In genomic region chr6:26354162-26354561, GRCh38 we compare ENCODE assay signal across 23 cellular contexts.
"Had no signal": no experiment of that assay in that cellular context is flagged by ENCODE, and none has a peak within 500 bp of the region (broad histone marks: within the 10 kb centered on the region; RNA-seq: fewer than 3 reads in every experiment).

No MANE protein-coding gene starts in this region.

- H3K36me3 ChIP-seq: ascending aorta, cardiac muscle cell, MG63 had no signal

- ATAC-seq: activated CD4-positive, alpha-beta T cell treated with anti-CD3 and anti-CD28 coated beads for 36 hours; activated CD8-positive, alpha-beta T cell treated with anti-CD3 and anti-CD28 coated beads, Interleukin-2, amount 10 ng/mL, durations not matched to agents 7 days and 5 days; Right ventricle myocardium inferior had no signal

- H3K4me1 ChIP-seq: ascending aorta had no signal

- FAIRE-seq: RCC 7860, TTC549 had no signal

- H3K9me3 ChIP-seq: ascending aorta, MG63 had no signal

- DNase-seq: activated CD4-positive, alpha-beta T cell treated with anti-CD3 and anti-CD28 coated beads for 36 hours; activated CD4-positive, alpha-beta T cell treated with anti-CD3 and anti-CD28 coated beads, Interleukin-2, amount 10 ng/mL, durations not matched to agents 7 days and 5 days; activated CD4-positive, alpha-beta T cell treated with anti-CD3 and anti-CD28 coated beads, Interleukin-2, amount 50 U/mL, for 48 hours; activated CD8-positive, alpha-beta T cell treated with anti-CD3 and anti-CD28 coated beads, Interleukin-2, amount 10 ng/mL, durations not matched to agents 7 days and 5 days; activated gamma-delta T cell; activated naive CD4-positive, alpha-beta T cell treated with Interleukin-2 at 50 U/mL for 16 hours; activated naive CD8-positive, alpha-beta T cell treated with anti-CD3 and anti-CD28 coated beads, Interleukin-2, amount 10 ng/mL, durations not matched to agents 7 days and 5 days; activated T-cell treated with anti-CD3 and anti-CD28 coated beads, Interleukin-2, amount 50 U/mL, for 24 hours; amygdala; MG63; NCI-H1048; NCI-H1436 treated with DMSO at 0.1 percent for 48 hours; NCI-H1694 treated with DMSO at 0.1 percent for 48 hours; NCI-H2029; NCI-H345; NCI-H524 treated with DMSO at 0.1 percent for 48 hours; PC-9 had no signal

- H2AFZ ChIP-seq: PC-9 had no signal

- H3K27me3 ChIP-seq: ascending aorta, cardiac muscle cell, MG63 had no signal

- H3K27ac ChIP-seq: ascending aorta, cardiac muscle cell, PC-9, RWPE1 had no signal

- H3K4me3 ChIP-seq: ascending aorta, cardiac muscle cell, MG63, PC-9 had no signal

- H3K4me2 ChIP-seq: PC-9 had no signal
